Comparison of ENCODE assay signal across 17 cellular contexts in the genomic region with DNA sequence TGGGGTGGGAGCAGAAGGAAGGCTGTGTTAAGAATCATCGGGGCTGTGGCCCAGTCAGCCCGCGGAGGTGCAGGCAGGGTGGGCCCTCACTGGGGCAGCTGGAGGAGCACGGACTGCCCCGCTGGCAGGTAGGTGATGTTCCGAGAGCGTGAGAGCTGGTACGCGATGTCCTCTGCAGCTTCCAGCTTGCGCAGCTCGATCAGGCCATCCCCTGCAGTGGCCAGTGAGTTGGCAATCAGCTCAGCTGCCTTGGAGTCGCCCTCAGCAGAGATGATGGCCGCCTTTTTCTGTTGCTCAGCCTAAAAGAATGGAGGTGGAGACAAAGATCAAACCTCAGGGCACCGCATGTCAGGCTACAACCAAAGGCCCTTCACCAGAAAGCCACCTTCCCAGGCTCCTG. TPM values are rescaled to one million over a fixed set of nuclear protein-coding genes. Genes with fewer than 3 reads are reported as not detected.
DNase-seq lines count a peak whose midpoint lies in the region; ATAC-seq and TF ChIP-seq lines count a peak whose summit lies in the region.
"Had no signal": no experiment of that assay in that cellular context is flagged by ENCODE, and none has a peak within 500 bp of the region (broad histone marks: within the 10 kb centered on the region; RNA-seq: fewer than 3 reads in every experiment).

No MANE protein-coding gene starts in this region.

- TF ChIP-seq CTCF in HFFc6 (IDR thresholded peaks at IDR 0.05) (no peak), activated B cell treated with CpG ODN at 0.5 μM for 24 hours (IDR thresholded peaks at IDR 0.05) (no peak), BE2C (IDR thresholded peaks at IDR 0.05; ENCODE audit: low read depth, low read length) (no peak)

- CTCF ChIA-PET in activated B cell treated with CpG ODN at 0.5 μM for 24 hours (lab: Charles Lee), result interaction anchor here (9.7 kb wide), 1 partner anchor 152 kb away, joined by 125 read pairs; no protein-coding TSS in a partner anchor

- no peak overlapping the region for H3K4me3 Mint-ChIP-seq in HFFc6
- H3K4me3 Mint-ChIP-seq in activated B cell treated with CpG ODN at 0.5 μM for 24 hours, result no peak overlapping the region
- H3K4me3 Mint-ChIP-seq in stimulated activated memory B cell treated with anti-CD40 and anti-IgM and Interleukin-4, amounts not matched to agents 10 μg/mL and 1 μg/mL and 100 μg/mL, for 72 hours, result no peak overlapping the region
- H3K4me3 Mint-ChIP-seq: activated CD4-positive, alpha-beta memory T cell treated with anti-CD3 and anti-CD28 coated beads for 36 hours had no signal

- ATAC-seq in activated B cell treated with CpG ODN at 0.5 μM for 24 hours (ENCODE audit: low read depth) (no peak), HG02571 (IDR thresholded peaks at IDR 0.05; ENCODE audit: unreplicated experiment) (no peak), HG02623 (IDR thresholded peaks at IDR 0.05; ENCODE audit: unreplicated experiment) (no peak)
- no peak for ATAC-seq in stimulated activated memory B cell treated with anti-CD40 and anti-IgM and Interleukin-4, amounts not matched to agents 10 μg/mL and 1 μg/mL and 100 μg/mL, for 72 hours
- ATAC-seq: left lung, PC-3 had no signal

- POLR2A ChIA-PET in activated B cell treated with CpG ODN at 0.5 μM for 24 hours (lab: Charles Lee), result no interaction called here

- H3K27ac Mint-ChIP-seq in HFFc6, result peak overlapping the region; percentile 28; the same call in 1 of the 2 replicates
- H3K27ac Mint-ChIP-seq in activated B cell treated with CpG ODN at 0.5 μM for 24 hours, result peak overlapping the region; percentile 77
- H3K27ac Mint-ChIP-seq in stimulated activated memory B cell treated with anti-CD40 and anti-IgM and Interleukin-4, amounts not matched to agents 10 μg/mL and 1 μg/mL and 100 μg/mL, for 72 hours, result peak overlapping the region; percentile 85
- H3K27ac Mint-ChIP-seq: activated CD4-positive, alpha-beta memory T cell treated with anti-CD3 and anti-CD28 coated beads for 36 hours; activated T-helper 2 cell treated with anti-CD3 and anti-CD28 coated beads, Interferon-gamma antibody, Interleukin-2, Interleukin-4, amounts not matched to agents 10 μg/mL and 5 μg/mL and 100 μg/mL, durations not matched to agents 14 hours and 24 hours and 36 hours had no signal

- peaks cover 39% of the 10 kb centered on the region for H3K36me3 Mint-ChIP-seq in HFFc6 (ENCODE audit: low read depth)
- peaks cover 77% of the 10 kb centered on the region for H3K36me3 Mint-ChIP-seq in activated B cell treated with CpG ODN at 0.5 μM for 24 hours (ENCODE audit: low read depth)
- H3K36me3 Mint-ChIP-seq in stimulated activated memory B cell treated with anti-CD40 and anti-IgM and Interleukin-4, amounts not matched to agents 10 μg/mL and 1 μg/mL and 100 μg/mL, for 72 hours, result peaks cover 74% of the 10 kb centered on the region

- no peaks in the 10 kb centered on the region for H3K4me1 ChIP-seq in BE2C

- no peak overlapping the region for H3K4me3 ChIP-seq in BE2C (ENCODE audit: low read depth, low read length)
- H3K4me3 ChIP-seq: esophagus muscularis mucosa, left lung had no signal

- DNase-seq in HFFc6 (peak; percentile 22), activated B cell treated with CpG ODN at 0.5 μM for 24 hours (no peak), BE2C (no peak), GM03348 (ENCODE audit: low spot score) (no peak)
- DNase-seq: activated CD4-positive, alpha-beta memory T cell treated with anti-CD3 and anti-CD28 coated beads for 36 hours; AML-193; amniotic stem cell; NCI-H146; NCI-H748 treated with DMSO at 0.1 percent for 48 hours; PC-3 had no signal

- intact Hi-C loops in activated B cell treated with CpG ODN at 0.5 μM for 24 hours (cut with micrococcal nuclease), result no loop called here

- H3K27me3 ChIP-seq in layer of hippocampus (ENCODE audit: control insufficient read depth, insufficient read depth, low read length) (no peaks in the 10 kb centered on the region), BE2C (no peaks in the 10 kb centered on the region)
- H3K27me3 ChIP-seq: esophagus muscularis mucosa, left lung had no signal

- H3K9me3 Mint-ChIP-seq in HFFc6 (no peaks in the 10 kb centered on the region), activated B cell treated with CpG ODN at 0.5 μM for 24 hours (no peaks in the 10 kb centered on the region)
- H3K9me3 Mint-ChIP-seq in stimulated activated memory B cell treated with anti-CD40 and anti-IgM and Interleukin-4, amounts not matched to agents 10 μg/mL and 1 μg/mL and 100 μg/mL, for 72 hours, result no peaks in the 10 kb centered on the region
- H3K9me3 Mint-ChIP-seq: activated CD4-positive, alpha-beta memory T cell treated with anti-CD3 and anti-CD28 coated beads for 36 hours; activated T-helper 2 cell treated with anti-CD3 and anti-CD28 coated beads, Interferon-gamma antibody, Interleukin-2, Interleukin-4, amounts not matched to agents 10 μg/mL and 5 μg/mL and 100 μg/mL, durations not matched to agents 14 hours and 24 hours and 36 hours had no signal

- H3K27ac ChIP-seq in layer of hippocampus (ENCODE audit: low read depth, low read length), result peak overlapping the region; percentile 92

- H3K4me1 Mint-ChIP-seq in HFFc6 (ENCODE audit: low read depth) (peaks cover 13% of the 10 kb centered on the region; the same call in 1 of the 2 replicates), activated B cell treated with CpG ODN at 0.5 μM for 24 hours (peaks cover 36% of the 10 kb centered on the region)
- peaks cover 33% of the 10 kb centered on the region for H3K4me1 Mint-ChIP-seq in stimulated activated memory B cell treated with anti-CD40 and anti-IgM and Interleukin-4, amounts not matched to agents 10 μg/mL and 1 μg/mL and 100 μg/mL, for 72 hours

- no peaks in the 10 kb centered on the region for H3K9me3 ChIP-seq in BE2C
- H3K9me3 ChIP-seq: esophagus muscularis mucosa, left lung had no signal

- H3K36me3 ChIP-seq in BE2C, result peaks cover 61% of the 10 kb centered on the region

- peaks cover 1% of the 10 kb centered on the region; the same call in 1 of the 2 replicates for H3K27me3 Mint-ChIP-seq in HFFc6 (ENCODE audit: insufficient read depth)
- no peaks in the 10 kb centered on the region for H3K27me3 Mint-ChIP-seq in activated B cell treated with CpG ODN at 0.5 μM for 24 hours
- H3K27me3 Mint-ChIP-seq in stimulated activated memory B cell treated with anti-CD40 and anti-IgM and Interleukin-4, amounts not matched to agents 10 μg/mL and 1 μg/mL and 100 μg/mL, for 72 hours, result no peaks in the 10 kb centered on the region
- H3K27me3 Mint-ChIP-seq: activated CD4-positive, alpha-beta memory T cell treated with anti-CD3 and anti-CD28 coated beads for 36 hours had no signal

RNA-seq across cellular contexts. Expression of gene PHB1, which starts 9.8 kb away (rescaled TPM):
- total RNA-seq in HFFc6 (2021; fragmentation: NEBNext Ultra II Directional; extraction: Animal tissue kit (Norgen Biotek cat#: 25700)), result 100 to 1,000 TPM; 235 to 284 (median 262) TPM
- 184 and 214 TPM in 2 replicates for total RNA-seq in activated B cell treated with CpG ODN at 0.5 μM for 24 hours
- 523 TPM for polyA plus RNA-seq in BE2C (2012; ENCODE audit: insufficient read depth, insufficient read length, low read depth)

RNA-seq across cellular contexts. Expression of gene ZNF652, which starts 42.9 kb away (rescaled TPM):
- 10 to 100 TPM; 12.0 to 15.5 (median 12.7) TPM for total RNA-seq in HFFc6 (2021; fragmentation: NEBNext Ultra II Directional; extraction: Animal tissue kit (Norgen Biotek cat#: 25700))
- 37.1 and 40.6 TPM in 2 replicates for total RNA-seq in activated B cell treated with CpG ODN at 0.5 μM for 24 hours
- 11.4 TPM for polyA plus RNA-seq in BE2C (2012; ENCODE audit: insufficient read depth, insufficient read length, low read depth)

Comparison
In these comparisons a context has a peak if more than half of its experiments do, and no peak if none do; other contexts are left out.
1. H3K27ac Mint-ChIP-seq: peak in every context shown above with its lines; median percentile 85 in stimulated activated memory B cell treated with anti-CD40 and anti-IgM and Interleukin-4, amounts not matched to agents 10 μg/mL and 1 μg/mL and 100 μg/mL, for 72 hours; 77 in activated B cell treated with CpG ODN at 0.5 μM for 24 hours; 28 in HFFc6.